Comparison of ENCODE assay signal across 8 cellular contexts in genomic region chr2:31233741-31234689, GRCh38. TPM values are rescaled to one million over a fixed set of nuclear protein-coding genes. Genes with fewer than 3 reads are reported as not detected.
DNase-seq lines count a peak whose midpoint lies in the region; ATAC-seq and TF ChIP-seq lines count a peak whose summit lies in the region.

Gene EHD3, plus strand, starts transcription at chr2:31234152. Its CDS starts 470 bp downstream, at chr2:31234622.

- H3K4me1 ChIP-seq in trophoblast cell (ENCODE audit: control insufficient read depth in 1 of 2, insufficient read depth in 2 of 2, low read length in 2 of 2) (peaks cover 17 to 19% of the 10 kb centered on the region in 2 experiments), transverse colon (peaks cover 0 to 21% (median 6%) of the 10 kb centered on the region in 4 donors)

- peak in 4 of 5 experiments; percentile 33 to 51 (median 36) for TF ChIP-seq CTCF in transverse colon (IDR thresholded peaks at IDR 0.05)

- TF ChIP-seq POLR2A in transverse colon (IDR thresholded peaks at IDR 0.05): peak; percentile 15

- peak within 1 kb of the TSS; percentile 97 for H3K4me2 ChIP-seq in trophoblast cell (ENCODE audit: low read length)

- H3K4me3 Mint-ChIP-seq in activated naive CD8-positive, alpha-beta T cell treated with anti-CD3 and anti-CD28 coated beads, Interleukin-2, amount 50 U/mL, for 24 hours: peak within 1 kb of the TSS; percentile 80

- ATAC-seq in SK-N-SH treated with all-trans-retinoic acid at 6 μM for 48 hours: peak; percentile 99
- ATAC-seq in activated naive CD8-positive, alpha-beta T cell treated with anti-CD3 and anti-CD28 coated beads, Interleukin-2, amount 50 U/mL, for 24 hours: peak; percentile 98

- peak within 1 kb of the TSS; percentile 1 for H3K27ac Mint-ChIP-seq in activated naive CD8-positive, alpha-beta T cell treated with anti-CD3 and anti-CD28 coated beads, Interleukin-2, amount 50 U/mL, for 24 hours

- H3K27me3 Mint-ChIP-seq in activated naive CD8-positive, alpha-beta T cell treated with anti-CD3 and anti-CD28 coated beads, Interleukin-2, amount 50 U/mL, for 24 hours: peaks cover 5% of the 10 kb centered on the region

- H3K36me3 Mint-ChIP-seq in activated naive CD8-positive, alpha-beta T cell treated with anti-CD3 and anti-CD28 coated beads, Interleukin-2, amount 50 U/mL, for 24 hours (ENCODE audit: low read depth): no peaks in the 10 kb centered on the region

- H3K9me3 ChIP-seq in trophoblast cell (ENCODE audit: insufficient read depth, low read depth, low read length) (no peaks in the 10 kb centered on the region), transverse colon (no peaks in the 10 kb centered on the region)

- peak within 1 kb of the TSS; percentile 25 for H3K4ac ChIP-seq in trophoblast cell (ENCODE audit: low read depth, low read length)

- H2AK5ac ChIP-seq in trophoblast cell (ENCODE audit: low read length): no peak within 1 kb of the TSS

- H3K27ac ChIP-seq in trophoblast cell (ENCODE audit: low read depth, low read length): peak within 1 kb of the TSS; percentile 19
- peak within 1 kb of the TSS; percentile 25 to 70 (median 64) for H3K27ac ChIP-seq in transverse colon

- intact Hi-C loops in cardiac septum (cut with DNase I) (loop anchor here (2.0 kb wide), 2 partner anchors 63 to 99 kb away; no protein-coding TSS in a partner anchor), transverse colon (cut with DNase I; ENCODE audit: low total_unique reads) (loop anchor here (10.0 kb wide), 1 partner anchor 101 kb away; no protein-coding TSS in a partner anchor)

- peaks cover 18% of the 10 kb centered on the region for H3K4me1 Mint-ChIP-seq in activated naive CD8-positive, alpha-beta T cell treated with anti-CD3 and anti-CD28 coated beads, Interleukin-2, amount 50 U/mL, for 24 hours

- peak within 1 kb of the TSS; percentile 64 for H4K91ac ChIP-seq in trophoblast cell (ENCODE audit: low read depth, low read length)

- H3K79me2 ChIP-seq in trophoblast cell (ENCODE audit: control insufficient read depth, insufficient read depth, low read length, poor library complexity): no peaks in the 10 kb centered on the region

- H4K12ac ChIP-seq in trophoblast cell (ENCODE audit: low read depth, low read length): peak within 1 kb of the TSS; percentile 41

- in situ Hi-C loops in transverse colon (cut with MboI; ENCODE audit: low pct_ligation_motif_present in 1 of 4, low pct_unique_long_range_greater_than_20kb in 1 of 4, low sequenced_read_pairs in 3 of 4): loop anchor here in 1 of 4 donors (10.0 kb wide), 1 partner anchor 101 kb away; no protein-coding TSS in a partner anchor

- H3K14ac ChIP-seq in trophoblast cell (ENCODE audit: low read length): peak within 1 kb of the TSS; percentile 43

- peak within 1 kb of the TSS; percentile 30 for H2AFZ ChIP-seq in trophoblast cell (ENCODE audit: insufficient read depth, low read length, poor library complexity)

- no peaks in the 10 kb centered on the region for H3K27me3 ChIP-seq in trophoblast cell (ENCODE audit: insufficient read depth, low read length)
- peaks cover 4% of the 10 kb centered on the region for H3K27me3 ChIP-seq in transverse colon

- peak within 1 kb of the TSS; percentile 67 for H4K8ac ChIP-seq in trophoblast cell (ENCODE audit: low read depth, low read length)

- H2BK120ac ChIP-seq in trophoblast cell (ENCODE audit: insufficient read depth, low read length, poor library complexity): peak within 1 kb of the TSS; percentile 49

- peaks cover 12% of the 10 kb centered on the region for H3K79me1 ChIP-seq in trophoblast cell (ENCODE audit: low read length)

- H3K18ac ChIP-seq in trophoblast cell (ENCODE audit: low read length): peak within 1 kb of the TSS; percentile 66

- no peak for TF ChIP-seq EP300 in transverse colon (IDR thresholded peaks at IDR 0.05; ENCODE audit: low read depth)

- WGBS in trophoblast cell (ENCODE audit: extremely low coverage, insufficient coverage, insufficient read length): no CpG with 5 or more reads among the region's 74 CpGs
- WGBS in transverse colon (ENCODE audit: low coverage in 1 of 2), 2 donors: 3 to 20% methylated on average over 1 to 54 of the region's 74 CpGs

- H3K9me3 Mint-ChIP-seq in activated naive CD8-positive, alpha-beta T cell treated with anti-CD3 and anti-CD28 coated beads, Interleukin-2, amount 50 U/mL, for 24 hours: no peaks in the 10 kb centered on the region

- H3K4me3 ChIP-seq in trophoblast cell (ENCODE audit: low read depth, low read length): peak within 1 kb of the TSS; percentile 78
- peak within 1 kb of the TSS; percentile 48 to 58 (median 52) for H3K4me3 ChIP-seq in transverse colon

- no peaks in the 10 kb centered on the region for H3K36me3 ChIP-seq in trophoblast cell (ENCODE audit: control insufficient read depth in 1 of 2, insufficient read depth in 2 of 2, low read length in 2 of 2)
- H3K36me3 ChIP-seq in transverse colon: no peaks in the 10 kb centered on the region

- H2BK12ac ChIP-seq in trophoblast cell (ENCODE audit: low read length): no peak within 1 kb of the TSS

- H2BK5ac ChIP-seq in trophoblast cell (ENCODE audit: low read depth, low read length, poor library complexity): no peak within 1 kb of the TSS

- no peak within 1 kb of the TSS for H3K23ac ChIP-seq in trophoblast cell (ENCODE audit: low read length)

- peak within 1 kb of the TSS; percentile 77 for H3K9ac ChIP-seq in trophoblast cell (ENCODE audit: low read length)

- DNase-seq in Daoy (ENCODE audit: low read depth): peak; percentile 97
- peak; percentile 77 for DNase-seq in H4 (ENCODE audit: low spot score)
- peak; percentile 93 for DNase-seq in M059J (ENCODE audit: low read depth)
- peak; percentile 84 for DNase-seq in activated naive CD8-positive, alpha-beta T cell treated with anti-CD3 and anti-CD28 coated beads, Interleukin-2, amount 50 U/mL, for 24 hours
- peak; percentile 94 for DNase-seq in cardiac septum (ENCODE audit: low spot score)
- peak; percentile 93 to 95 for DNase-seq in trophoblast cell
- DNase-seq in transverse colon: peak; percentile 84

TF ChIP-seq in SK-N-SH treated with all-trans-retinoic acid at 6 μM for 48 hours, 23 proteins besides CTCF, POLR2A, EP300 and RAD21:
- TF ChIP-seq, protein P1, sequence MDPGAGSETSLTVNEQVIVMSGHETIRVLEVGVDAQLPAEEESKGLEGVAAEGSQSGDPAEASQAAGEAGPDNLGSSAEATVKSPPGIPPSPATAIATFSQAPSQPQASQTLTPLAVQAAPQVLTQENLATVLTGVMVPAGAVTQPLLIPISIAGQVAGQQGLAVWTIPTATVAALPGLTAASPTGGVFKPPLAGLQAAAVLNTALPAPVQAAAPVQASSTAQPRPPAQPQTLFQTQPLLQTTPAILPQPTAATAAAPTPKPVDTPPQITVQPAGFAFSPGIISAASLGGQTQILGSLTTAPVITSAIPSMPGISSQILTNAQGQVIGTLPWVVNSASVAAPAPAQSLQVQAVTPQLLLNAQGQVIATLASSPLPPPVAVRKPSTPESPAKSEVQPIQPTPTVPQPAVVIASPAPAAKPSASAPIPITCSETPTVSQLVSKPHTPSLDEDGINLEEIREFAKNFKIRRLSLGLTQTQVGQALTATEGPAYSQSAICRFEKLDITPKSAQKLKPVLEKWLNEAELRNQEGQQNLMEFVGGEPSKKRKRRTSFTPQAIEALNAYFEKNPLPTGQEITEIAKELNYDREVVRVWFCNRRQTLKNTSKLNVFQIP (CRISPR knock-in tag; IDR thresholded peaks at IDR 0.05; ENCODE audit: borderline replicate concordance, low read depth): peak; percentile 16; the same call in 1 of the 2 replicates
- TF ChIP-seq TCF4 (CRISPR knock-in tag; IDR thresholded peaks at IDR 0.05; ENCODE audit: borderline replicate concordance): peak; percentile 47; the same call in 1 of the 2 replicates
- TF ChIP-seq SNAI2 (CRISPR knock-in tag; IDR thresholded peaks at IDR 0.05): 0 out of 2 replicates have a peak, but pooled peaks have one; percentile 29
- no peak for TF ChIP-seq CSRNP3 (CRISPR knock-in tag; IDR thresholded peaks at IDR 0.05)
- peak; percentile 70; the same call in 1 of the 2 replicates for TF ChIP-seq TSHZ2 (CRISPR knock-in tag; IDR thresholded peaks at IDR 0.05)

RNA-seq across cellular contexts. Expression of gene EHD3, which starts in this region (rescaled TPM):
- 2.6 and 4.1 TPM in 2 replicates for total RNA-seq in Daoy (2014; rRNA removed; shearing (Covaris generic))
- 4.6 and 5.1 TPM in 2 replicates for total RNA-seq in H4 (2014; rRNA removed; shearing (Covaris generic))
- total RNA-seq in M059J (2014; rRNA removed; shearing (Covaris generic)): 9.8 and 19.2 TPM in 2 replicates
- 26.6 TPM for total RNA-seq in cardiac septum
- 26.5 and 29.5 TPM in 2 replicates for polyA plus RNA-seq in trophoblast cell (2013)
- 10 to 100 TPM in 1 of 4 donors, 1 to 10 TPM in 3; 1.2 to 10.1 (median 3.6) TPM for total RNA-seq in transverse colon

Comparison
In these comparisons a context has a peak if more than half of its experiments do, and no peak if none do; other contexts are left out.
1. Peak in every context shown above with its lines: DNase-seq, ATAC-seq, H3K4me3 ChIP-seq and H3K27ac ChIP-seq.